1 cellular context compared by ENCODE assay signal in genomic region chr1:150876111-150876434, GRCh38.
TF ChIP-seq lines count a peak whose summit lies in the region.

No MANE protein-coding gene starts in this region.

TF ChIP-seq in HEK293, 187 proteins besides CTCF, POLR2A, EP300 and RAD21 (continued from another document):
- TF ChIP-seq, protein P1, sequence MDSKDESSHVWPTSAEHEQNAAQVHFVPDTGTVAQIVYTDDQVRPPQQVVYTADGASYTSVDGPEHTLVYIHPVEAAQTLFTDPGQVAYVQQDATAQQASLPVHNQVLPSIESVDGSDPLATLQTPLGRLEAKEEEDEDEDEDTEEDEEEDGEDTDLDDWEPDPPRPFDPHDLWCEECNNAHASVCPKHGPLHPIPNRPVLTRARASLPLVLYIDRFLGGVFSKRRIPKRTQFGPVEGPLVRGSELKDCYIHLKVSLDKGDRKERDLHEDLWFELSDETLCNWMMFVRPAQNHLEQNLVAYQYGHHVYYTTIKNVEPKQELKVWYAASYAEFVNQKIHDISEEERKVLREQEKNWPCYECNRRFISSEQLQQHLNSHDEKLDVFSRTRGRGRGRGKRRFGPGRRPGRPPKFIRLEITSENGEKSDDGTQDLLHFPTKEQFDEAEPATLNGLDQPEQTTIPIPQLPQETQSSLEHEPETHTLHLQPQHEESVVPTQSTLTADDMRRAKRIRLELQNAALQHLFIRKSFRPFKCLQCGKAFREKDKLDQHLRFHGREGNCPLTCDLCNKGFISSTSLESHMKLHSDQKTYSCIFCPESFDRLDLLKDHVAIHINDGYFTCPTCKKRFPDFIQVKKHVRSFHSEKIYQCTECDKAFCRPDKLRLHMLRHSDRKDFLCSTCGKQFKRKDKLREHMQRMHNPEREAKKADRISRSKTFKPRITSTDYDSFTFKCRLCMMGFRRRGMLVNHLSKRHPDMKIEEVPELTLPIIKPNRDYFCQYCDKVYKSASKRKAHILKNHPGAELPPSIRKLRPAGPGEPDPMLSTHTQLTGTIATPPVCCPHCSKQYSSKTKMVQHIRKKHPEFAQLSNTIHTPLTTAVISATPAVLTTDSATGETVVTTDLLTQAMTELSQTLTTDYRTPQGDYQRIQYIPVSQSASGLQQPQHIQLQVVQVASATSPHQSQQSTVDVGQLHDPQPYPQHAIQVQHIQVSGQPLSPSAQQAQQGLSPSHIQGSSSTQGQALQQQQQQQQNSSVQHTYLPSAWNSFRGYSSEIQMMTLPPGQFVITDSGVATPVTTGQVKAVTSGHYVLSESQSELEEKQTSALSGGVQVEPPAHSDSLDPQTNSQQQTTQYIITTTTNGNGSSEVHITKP (tag by site-specific recombination; IDR thresholded peaks at IDR 0.05), result peak; percentile 35; the same call in 1 of the 2 replicates
- TF ChIP-seq ZNF2 (tag by site-specific recombination; IDR thresholded peaks at IDR 0.05) (0 out of 2 replicates have a peak, but pooled peaks have one; percentile 6), ZNF580 (tag by site-specific recombination; IDR thresholded peaks at IDR 0.05) (no peak), EGR2 (tag by site-specific recombination; IDR thresholded peaks at IDR 0.05; ENCODE audit: low read depth) (0 out of 2 replicates have a peak, but pooled peaks have one; percentile 5), TCF7L2 (IDR thresholded peaks at IDR 0.05; ENCODE audit: borderline replicate concordance, low read depth, low read length) (peak; percentile 89; the same call in 1 of the 2 replicates), ZNF692 (tag by site-specific recombination; IDR thresholded peaks at IDR 0.05) (0 out of 2 replicates have a peak, but pooled peaks have one; percentile 40), ZNF302 (tag by site-specific recombination; IDR thresholded peaks at IDR 0.05; ENCODE audit: low read depth) (no peak), ZNF214 (tag by site-specific recombination; IDR thresholded peaks at IDR 0.05; ENCODE audit: borderline replicate concordance) (no peak), ZNF600 (tag by site-specific recombination; IDR thresholded peaks at IDR 0.05) (peak; percentile 49; the same call in 1 of the 2 replicates), ZNF280C (tag by site-specific recombination; IDR thresholded peaks at IDR 0.05) (no peak), ZNF747 (tag by site-specific recombination; IDR thresholded peaks at IDR 0.05) (no peak), ZNF626 (tag by site-specific recombination; IDR thresholded peaks at IDR 0.05) (no peak), ZBTB48 (tag by site-specific recombination; IDR thresholded peaks at IDR 0.05) (peak; percentile 46; the same call in 1 of the 2 replicates), ZNF621 (tag by site-specific recombination; IDR thresholded peaks at IDR 0.05) (no peak), ZFP69B (tag by site-specific recombination; IDR thresholded peaks at IDR 0.05) (peak; percentile 43; the same call in 1 of the 2 replicates), ZFP37 (tag by site-specific recombination; IDR thresholded peaks at IDR 0.05) (0 out of 2 replicates have a peak, but pooled peaks have one; percentile 42), ZNF423 (tag by site-specific recombination; IDR thresholded peaks at IDR 0.05) (0 out of 2 replicates have a peak, but pooled peaks have one; percentile 30), ZFHX2 (tag by site-specific recombination; conservative IDR thresholded peaks at IDR 0.05) (peak; percentile 32; the same call in 1 of the 2 replicates), ZNF704 (tag by site-specific recombination; IDR thresholded peaks at IDR 0.05) (no peak), ZFP3 (tag by site-specific recombination; IDR thresholded peaks at IDR 0.05; ENCODE audit: low read depth) (no peak), GLIS2 (tag by site-specific recombination; IDR thresholded peaks at IDR 0.05) (peak; percentile 90), HOXA7 (CRISPR knock-in tag; IDR thresholded peaks at IDR 0.05; ENCODE audit: borderline replicate concordance) (no peak)
